ENCODE assay signal across 1 cellular context in the genomic region with DNA sequence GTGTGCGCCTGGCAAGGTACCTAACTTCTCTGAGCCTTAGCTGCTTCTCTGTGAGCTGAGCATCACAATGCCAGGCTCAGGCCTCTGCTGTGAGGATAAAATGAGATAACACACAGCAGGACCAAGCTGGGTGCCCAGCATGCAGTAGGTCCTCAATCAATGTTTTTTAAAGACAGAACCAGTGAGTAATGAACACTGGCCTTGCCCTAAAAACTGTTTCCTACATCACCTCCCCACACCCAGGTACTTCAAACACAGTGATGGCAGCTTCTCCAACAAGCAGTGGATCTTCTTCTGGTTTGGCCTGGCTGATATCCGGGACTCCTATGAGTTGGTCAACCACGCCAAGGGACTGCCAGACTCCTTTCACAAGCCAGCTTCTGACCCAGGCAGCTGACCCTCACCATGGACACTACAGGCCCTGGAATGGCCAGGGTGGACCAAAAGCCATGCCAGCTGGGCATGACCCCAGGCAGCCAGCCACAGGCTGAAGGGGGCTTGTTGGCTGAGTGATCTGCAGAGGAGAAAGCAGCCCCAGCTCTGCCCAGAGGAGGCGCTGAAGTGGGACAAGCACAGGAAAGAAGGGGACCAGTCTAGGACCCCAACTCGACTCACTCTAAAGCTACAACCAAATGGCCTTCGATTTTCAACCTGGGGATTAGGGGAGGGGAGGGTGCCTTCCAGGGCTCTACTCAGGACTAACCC.
TF ChIP-seq lines count a peak whose summit lies in the region.

No MANE protein-coding gene starts in this region.

TF ChIP-seq in WTC11, 78 proteins besides CTCF, POLR2A, EP300 and RAD21 (continued from another document):
- TF ChIP-seq, protein P1, sequence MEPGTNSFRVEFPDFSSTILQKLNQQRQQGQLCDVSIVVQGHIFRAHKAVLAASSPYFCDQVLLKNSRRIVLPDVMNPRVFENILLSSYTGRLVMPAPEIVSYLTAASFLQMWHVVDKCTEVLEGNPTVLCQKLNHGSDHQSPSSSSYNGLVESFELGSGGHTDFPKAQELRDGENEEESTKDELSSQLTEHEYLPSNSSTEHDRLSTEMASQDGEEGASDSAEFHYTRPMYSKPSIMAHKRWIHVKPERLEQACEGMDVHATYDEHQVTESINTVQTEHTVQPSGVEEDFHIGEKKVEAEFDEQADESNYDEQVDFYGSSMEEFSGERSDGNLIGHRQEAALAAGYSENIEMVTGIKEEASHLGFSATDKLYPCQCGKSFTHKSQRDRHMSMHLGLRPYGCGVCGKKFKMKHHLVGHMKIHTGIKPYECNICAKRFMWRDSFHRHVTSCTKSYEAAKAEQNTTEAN (CRISPR knock-in tag; IDR thresholded peaks at IDR 0.05): no peak
- TF ChIP-seq, protein P2, sequence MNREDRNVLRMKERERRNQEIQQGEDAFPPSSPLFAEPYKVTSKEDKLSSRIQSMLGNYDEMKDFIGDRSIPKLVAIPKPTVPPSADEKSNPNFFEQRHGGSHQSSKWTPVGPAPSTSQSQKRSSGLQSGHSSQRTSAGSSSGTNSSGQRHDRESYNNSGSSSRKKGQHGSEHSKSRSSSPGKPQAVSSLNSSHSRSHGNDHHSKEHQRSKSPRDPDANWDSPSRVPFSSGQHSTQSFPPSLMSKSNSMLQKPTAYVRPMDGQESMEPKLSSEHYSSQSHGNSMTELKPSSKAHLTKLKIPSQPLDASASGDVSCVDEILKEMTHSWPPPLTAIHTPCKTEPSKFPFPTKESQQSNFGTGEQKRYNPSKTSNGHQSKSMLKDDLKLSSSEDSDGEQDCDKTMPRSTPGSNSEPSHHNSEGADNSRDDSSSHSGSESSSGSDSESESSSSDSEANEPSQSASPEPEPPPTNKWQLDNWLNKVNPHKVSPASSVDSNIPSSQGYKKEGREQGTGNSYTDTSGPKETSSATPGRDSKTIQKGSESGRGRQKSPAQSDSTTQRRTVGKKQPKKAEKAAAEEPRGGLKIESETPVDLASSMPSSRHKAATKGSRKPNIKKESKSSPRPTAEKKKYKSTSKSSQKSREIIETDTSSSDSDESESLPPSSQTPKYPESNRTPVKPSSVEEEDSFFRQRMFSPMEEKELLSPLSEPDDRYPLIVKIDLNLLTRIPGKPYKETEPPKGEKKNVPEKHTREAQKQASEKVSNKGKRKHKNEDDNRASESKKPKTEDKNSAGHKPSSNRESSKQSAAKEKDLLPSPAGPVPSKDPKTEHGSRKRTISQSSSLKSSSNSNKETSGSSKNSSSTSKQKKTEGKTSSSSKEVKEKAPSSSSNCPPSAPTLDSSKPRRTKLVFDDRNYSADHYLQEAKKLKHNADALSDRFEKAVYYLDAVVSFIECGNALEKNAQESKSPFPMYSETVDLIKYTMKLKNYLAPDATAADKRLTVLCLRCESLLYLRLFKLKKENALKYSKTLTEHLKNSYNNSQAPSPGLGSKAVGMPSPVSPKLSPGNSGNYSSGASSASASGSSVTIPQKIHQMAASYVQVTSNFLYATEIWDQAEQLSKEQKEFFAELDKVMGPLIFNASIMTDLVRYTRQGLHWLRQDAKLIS (CRISPR knock-in tag; IDR thresholded peaks at IDR 0.05; ENCODE audit: borderline replicate concordance): no peak
- TF ChIP-seq SOX15 (CRISPR knock-in tag; IDR thresholded peaks at IDR 0.05) (no peak), NFYB (CRISPR knock-in tag; conservative IDR thresholded peaks at IDR 0.05; ENCODE audit: low read depth) (no peak)
- TF ChIP-seq, protein P3, sequence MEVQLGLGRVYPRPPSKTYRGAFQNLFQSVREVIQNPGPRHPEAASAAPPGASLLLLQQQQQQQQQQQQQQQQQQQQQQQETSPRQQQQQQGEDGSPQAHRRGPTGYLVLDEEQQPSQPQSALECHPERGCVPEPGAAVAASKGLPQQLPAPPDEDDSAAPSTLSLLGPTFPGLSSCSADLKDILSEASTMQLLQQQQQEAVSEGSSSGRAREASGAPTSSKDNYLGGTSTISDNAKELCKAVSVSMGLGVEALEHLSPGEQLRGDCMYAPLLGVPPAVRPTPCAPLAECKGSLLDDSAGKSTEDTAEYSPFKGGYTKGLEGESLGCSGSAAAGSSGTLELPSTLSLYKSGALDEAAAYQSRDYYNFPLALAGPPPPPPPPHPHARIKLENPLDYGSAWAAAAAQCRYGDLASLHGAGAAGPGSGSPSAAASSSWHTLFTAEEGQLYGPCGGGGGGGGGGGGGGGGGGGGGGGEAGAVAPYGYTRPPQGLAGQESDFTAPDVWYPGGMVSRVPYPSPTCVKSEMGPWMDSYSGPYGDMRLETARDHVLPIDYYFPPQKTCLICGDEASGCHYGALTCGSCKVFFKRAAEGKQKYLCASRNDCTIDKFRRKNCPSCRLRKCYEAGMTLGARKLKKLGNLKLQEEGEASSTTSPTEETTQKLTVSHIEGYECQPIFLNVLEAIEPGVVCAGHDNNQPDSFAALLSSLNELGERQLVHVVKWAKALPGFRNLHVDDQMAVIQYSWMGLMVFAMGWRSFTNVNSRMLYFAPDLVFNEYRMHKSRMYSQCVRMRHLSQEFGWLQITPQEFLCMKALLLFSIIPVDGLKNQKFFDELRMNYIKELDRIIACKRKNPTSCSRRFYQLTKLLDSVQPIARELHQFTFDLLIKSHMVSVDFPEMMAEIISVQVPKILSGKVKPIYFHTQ (CRISPR knock-in tag; IDR thresholded peaks at IDR 0.05): no peak
